9 cellular contexts compared by ENCODE assay signal in the genomic region with DNA sequence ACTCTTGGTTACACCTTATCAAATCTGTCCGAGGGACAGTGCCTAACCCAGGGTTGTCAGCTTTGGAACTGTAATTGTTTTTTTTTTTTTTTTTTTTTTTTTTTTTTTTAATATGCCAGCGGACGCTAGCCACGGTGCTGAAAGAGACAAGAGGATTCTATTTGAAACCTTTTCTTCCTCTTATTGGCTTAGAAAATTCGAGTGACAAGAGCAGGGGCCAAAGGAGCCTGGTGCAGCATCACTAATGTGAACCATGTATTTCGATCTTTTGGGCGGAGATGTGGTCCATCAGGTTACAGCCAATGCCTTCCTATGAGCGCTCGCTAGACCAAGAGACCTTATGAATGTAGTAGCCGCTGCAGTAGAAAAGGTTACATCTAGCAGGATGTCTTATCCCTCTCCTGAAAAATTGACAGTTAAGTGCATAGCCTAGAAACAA. TPM values are rescaled to one million over a fixed set of nuclear protein-coding genes. Genes with fewer than 3 reads are reported as not detected.
DNase-seq lines count a peak whose midpoint lies in the region; ATAC-seq and TF ChIP-seq lines count a peak whose summit lies in the region.
"Had no signal": no experiment of that assay in that cellular context is flagged by ENCODE, and none has a peak within 500 bp of the region (broad histone marks: within the 10 kb centered on the region; RNA-seq: fewer than 3 reads in every experiment).

No MANE protein-coding gene starts in this region.

- H3K9me3 Mint-ChIP-seq in type B pancreatic cell: no peaks in the 10 kb centered on the region
- H3K9me3 Mint-ChIP-seq in activated CD4-positive, alpha-beta T cell treated with anti-CD3 and anti-CD28 coated beads, Interleukin-2, amount 10 ng/mL, durations not matched to agents 7 days and 5 days: no peaks in the 10 kb centered on the region

- H3K27ac Mint-ChIP-seq in type B pancreatic cell: no peak overlapping the region
- no peak overlapping the region for H3K27ac Mint-ChIP-seq in activated CD4-positive, alpha-beta T cell treated with anti-CD3 and anti-CD28 coated beads, Interleukin-2, amount 10 ng/mL, durations not matched to agents 7 days and 5 days

- dilution Hi-C loops in mammary epithelial cell (cut with HindIII; ENCODE audit: low sequenced_read_pairs): loop anchor here (5.0 kb wide), 1 partner anchor 37 kb away; no protein-coding TSS in a partner anchor

- DNase-seq in T47D (ENCODE audit: low read depth in 1 of 2, low spot score in 1 of 2) (peak; percentile 63 to 77), mammary epithelial cell (no peak), head of caudate nucleus (peak in 32 of 42 donors; percentile 3 to 71 (median 39)), type B pancreatic cell (ENCODE audit: extremely low spot score, unreplicated experiment) (no peak)
- no peak for DNase-seq in activated T-cell treated with anti-CD3 and anti-CD28 coated beads, Interleukin-2, amount 50 U/mL, for 1 hour
- no peak for DNase-seq in activated CD4-positive, alpha-beta T cell treated with anti-CD3 and anti-CD28 coated beads, Interleukin-2, amount 10 ng/mL, durations not matched to agents 7 days and 5 days

- no peaks in the 10 kb centered on the region for H3K9me3 ChIP-seq in mammary epithelial cell (replicated peaks; ENCODE audit: insufficient read depth, low read length)

- no peak overlapping the region for H3K27ac ChIP-seq in mammary epithelial cell (ENCODE audit: insufficient read depth, low read depth, low read length)

- POLR2A ChIA-PET in activated CD4-positive, alpha-beta T cell treated with anti-CD3 and anti-CD28 coated beads, Interleukin-2, amount 10 ng/mL, durations not matched to agents 7 days and 5 days (lab: Charles Lee): no interaction called here

- H3K9ac ChIP-seq in mammary epithelial cell (ENCODE audit: insufficient read depth, low read length): no peak overlapping the region

- TF ChIP-seq CTCF in mammary epithelial cell (conservative IDR thresholded peaks at IDR 0.05 in 1 of 2, IDR thresholded peaks at IDR 0.05 in 1 of 2; ENCODE audit: extremely low read depth in 1 of 2, insufficient read depth in 1 of 2, low read depth in 1 of 2, low read length in 2 of 2) (no peak), type B pancreatic cell (conservative IDR thresholded peaks at IDR 0.05) (no peak)

- H3K36me3 ChIP-seq in mammary epithelial cell (ENCODE audit: insufficient read depth, low read length): no peaks in the 10 kb centered on the region

- ATAC-seq in SK-N-SH treated with all-trans-retinoic acid at 6 μM for 48 hours (peak; percentile 66; the same call in 2 of the 3 replicates), GM19023 (IDR thresholded peaks at IDR 0.05; ENCODE audit: unreplicated experiment) (no peak)

- H3K4me3 Mint-ChIP-seq in type B pancreatic cell: peak overlapping the region; percentile 84
- no peak overlapping the region for H3K4me3 Mint-ChIP-seq in activated CD4-positive, alpha-beta T cell treated with anti-CD3 and anti-CD28 coated beads, Interleukin-2, amount 10 ng/mL, durations not matched to agents 7 days and 5 days

- no peaks in the 10 kb centered on the region for H3K79me2 ChIP-seq in mammary epithelial cell (ENCODE audit: insufficient read depth, low read length)

- H3K4me1 ChIP-seq in mammary epithelial cell (ENCODE audit: insufficient read depth, low read length): no peaks in the 10 kb centered on the region

- no peak overlapping the region for H2AFZ ChIP-seq in mammary epithelial cell (ENCODE audit: low read depth, low read length)

- no peaks in the 10 kb centered on the region for H3K36me3 Mint-ChIP-seq in type B pancreatic cell
- no peaks in the 10 kb centered on the region for H3K36me3 Mint-ChIP-seq in activated CD4-positive, alpha-beta T cell treated with anti-CD3 and anti-CD28 coated beads, Interleukin-2, amount 10 ng/mL, durations not matched to agents 7 days and 5 days (ENCODE audit: low read depth)

- peaks cover 9% of the 10 kb centered on the region for H3K4me1 Mint-ChIP-seq in type B pancreatic cell (ENCODE audit: unreplicated experiment)
- no peaks in the 10 kb centered on the region for H3K4me1 Mint-ChIP-seq in activated CD4-positive, alpha-beta T cell treated with anti-CD3 and anti-CD28 coated beads, Interleukin-2, amount 10 ng/mL, durations not matched to agents 7 days and 5 days

- intact Hi-C loops in mammary epithelial cell (cut with micrococcal nuclease) (no loop called here), head of caudate nucleus (cut with DNase I) (no loop called here)

- no peak overlapping the region for H3K4me2 ChIP-seq in mammary epithelial cell (ENCODE audit: insufficient read depth, low read depth, low read length)

- H4K20me1 ChIP-seq in mammary epithelial cell (ENCODE audit: insufficient read depth, low read length): no peaks in the 10 kb centered on the region

- no peak overlapping the region for H3K4me3 ChIP-seq in mammary epithelial cell (replicated peaks in 1 of 3; ENCODE audit: insufficient read depth in 1 of 3, low read depth in 2 of 3, low read length in 3 of 3)

- H3K27me3 Mint-ChIP-seq in type B pancreatic cell: peaks cover 66% of the 10 kb centered on the region
- peaks cover 15% of the 10 kb centered on the region for H3K27me3 Mint-ChIP-seq in activated CD4-positive, alpha-beta T cell treated with anti-CD3 and anti-CD28 coated beads, Interleukin-2, amount 10 ng/mL, durations not matched to agents 7 days and 5 days

- CTCF ChIA-PET in mammary epithelial cell (lab: Charles Lee; ENCODE audit: low non-redundant PET): no interaction called here
- CTCF ChIA-PET in activated CD4-positive, alpha-beta T cell treated with anti-CD3 and anti-CD28 coated beads, Interleukin-2, amount 10 ng/mL, durations not matched to agents 7 days and 5 days (lab: Charles Lee): no interaction called here

- WGBS in mammary epithelial cell (ENCODE audit: low coverage, missing lambda C conversion rate): 10% methylated on average over 10 of the region's 10 CpGs

- in situ Hi-C loops in T47D (cut with HindIII; ENCODE audit: low pct_unique_long_range_greater_than_20kb, low sequenced_read_pairs): no loop called here
- in situ Hi-C loops in mammary epithelial cell (cut with MboI; ENCODE audit: low sequenced_read_pairs in 2 of 2): no loop called here

- H3K27me3 ChIP-seq in mammary epithelial cell (ENCODE audit: insufficient read depth, low read length): peaks cover 9% of the 10 kb centered on the region

- no TSS peak for BruUV-seq in mammary epithelial cell (replicated peaks; lab: Mats Ljungman, UMichigan)

TF ChIP-seq in SK-N-SH treated with all-trans-retinoic acid at 6 μM for 48 hours, 23 proteins besides CTCF, POLR2A, EP300 and RAD21:
- TF ChIP-seq ISL1 (CRISPR knock-in tag; IDR thresholded peaks at IDR 0.05): no peak
- no peak for TF ChIP-seq CSDC2 (CRISPR knock-in tag; IDR thresholded peaks at IDR 0.05)
- TF ChIP-seq, protein P1, sequence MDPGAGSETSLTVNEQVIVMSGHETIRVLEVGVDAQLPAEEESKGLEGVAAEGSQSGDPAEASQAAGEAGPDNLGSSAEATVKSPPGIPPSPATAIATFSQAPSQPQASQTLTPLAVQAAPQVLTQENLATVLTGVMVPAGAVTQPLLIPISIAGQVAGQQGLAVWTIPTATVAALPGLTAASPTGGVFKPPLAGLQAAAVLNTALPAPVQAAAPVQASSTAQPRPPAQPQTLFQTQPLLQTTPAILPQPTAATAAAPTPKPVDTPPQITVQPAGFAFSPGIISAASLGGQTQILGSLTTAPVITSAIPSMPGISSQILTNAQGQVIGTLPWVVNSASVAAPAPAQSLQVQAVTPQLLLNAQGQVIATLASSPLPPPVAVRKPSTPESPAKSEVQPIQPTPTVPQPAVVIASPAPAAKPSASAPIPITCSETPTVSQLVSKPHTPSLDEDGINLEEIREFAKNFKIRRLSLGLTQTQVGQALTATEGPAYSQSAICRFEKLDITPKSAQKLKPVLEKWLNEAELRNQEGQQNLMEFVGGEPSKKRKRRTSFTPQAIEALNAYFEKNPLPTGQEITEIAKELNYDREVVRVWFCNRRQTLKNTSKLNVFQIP (CRISPR knock-in tag; IDR thresholded peaks at IDR 0.05; ENCODE audit: borderline replicate concordance, low read depth): no peak
- TF ChIP-seq, protein P2, sequence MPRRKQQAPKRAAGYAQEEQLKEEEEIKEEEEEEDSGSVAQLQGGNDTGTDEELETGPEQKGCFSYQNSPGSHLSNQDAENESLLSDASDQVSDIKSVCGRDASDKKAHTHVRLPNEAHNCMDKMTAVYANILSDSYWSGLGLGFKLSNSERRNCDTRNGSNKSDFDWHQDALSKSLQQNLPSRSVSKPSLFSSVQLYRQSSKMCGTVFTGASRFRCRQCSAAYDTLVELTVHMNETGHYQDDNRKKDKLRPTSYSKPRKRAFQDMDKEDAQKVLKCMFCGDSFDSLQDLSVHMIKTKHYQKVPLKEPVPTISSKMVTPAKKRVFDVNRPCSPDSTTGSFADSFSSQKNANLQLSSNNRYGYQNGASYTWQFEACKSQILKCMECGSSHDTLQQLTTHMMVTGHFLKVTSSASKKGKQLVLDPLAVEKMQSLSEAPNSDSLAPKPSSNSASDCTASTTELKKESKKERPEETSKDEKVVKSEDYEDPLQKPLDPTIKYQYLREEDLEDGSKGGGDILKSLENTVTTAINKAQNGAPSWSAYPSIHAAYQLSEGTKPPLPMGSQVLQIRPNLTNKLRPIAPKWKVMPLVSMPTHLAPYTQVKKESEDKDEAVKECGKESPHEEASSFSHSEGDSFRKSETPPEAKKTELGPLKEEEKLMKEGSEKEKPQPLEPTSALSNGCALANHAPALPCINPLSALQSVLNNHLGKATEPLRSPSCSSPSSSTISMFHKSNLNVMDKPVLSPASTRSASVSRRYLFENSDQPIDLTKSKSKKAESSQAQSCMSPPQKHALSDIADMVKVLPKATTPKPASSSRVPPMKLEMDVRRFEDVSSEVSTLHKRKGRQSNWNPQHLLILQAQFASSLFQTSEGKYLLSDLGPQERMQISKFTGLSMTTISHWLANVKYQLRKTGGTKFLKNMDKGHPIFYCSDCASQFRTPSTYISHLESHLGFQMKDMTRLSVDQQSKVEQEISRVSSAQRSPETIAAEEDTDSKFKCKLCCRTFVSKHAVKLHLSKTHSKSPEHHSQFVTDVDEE (CRISPR knock-in tag; IDR thresholded peaks at IDR 0.05): no peak
- no peak for TF ChIP-seq GLIS3 (CRISPR knock-in tag; IDR thresholded peaks at IDR 0.05)
- TF ChIP-seq, protein P3, sequence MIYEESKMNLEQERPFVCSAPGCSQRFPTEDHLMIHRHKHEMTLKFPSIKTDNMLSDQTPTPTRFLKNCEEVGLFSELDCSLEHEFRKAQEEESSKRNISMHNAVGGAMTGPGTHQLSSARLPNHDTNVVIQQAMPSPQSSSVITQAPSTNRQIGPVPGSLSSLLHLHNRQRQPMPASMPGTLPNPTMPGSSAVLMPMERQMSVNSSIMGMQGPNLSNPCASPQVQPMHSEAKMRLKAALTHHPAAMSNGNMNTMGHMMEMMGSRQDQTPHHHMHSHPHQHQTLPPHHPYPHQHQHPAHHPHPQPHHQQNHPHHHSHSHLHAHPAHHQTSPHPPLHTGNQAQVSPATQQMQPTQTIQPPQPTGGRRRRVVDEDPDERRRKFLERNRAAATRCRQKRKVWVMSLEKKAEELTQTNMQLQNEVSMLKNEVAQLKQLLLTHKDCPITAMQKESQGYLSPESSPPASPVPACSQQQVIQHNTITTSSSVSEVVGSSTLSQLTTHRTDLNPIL (CRISPR knock-in tag; IDR thresholded peaks at IDR 0.05; ENCODE audit: low read depth): no peak
- 0 out of 2 replicates have a peak, but pooled peaks have one; percentile 54 for TF ChIP-seq SNAI2 (CRISPR knock-in tag; IDR thresholded peaks at IDR 0.05)

RNA-seq across cellular contexts. Expression of a gene that starts 0.9 kb away (rescaled TPM):
- total RNA-seq in mammary epithelial cell (not detected), type B pancreatic cell (ENCODE audit: low replicate concordance) (0.77 and 0.95 TPM in 2 replicates)
- 0.26 TPM for polyA plus RNA-seq in mammary epithelial cell
- polyA minus RNA-seq in mammary epithelial cell: not detected
- not detected for total RNA-seq in activated CD4-positive, alpha-beta T cell treated with anti-CD3 and anti-CD28 coated beads, Interleukin-2, amount 10 ng/mL, durations not matched to agents 7 days and 5 days
- total RNA-seq: T-helper 2 cell treated with Interferon-gamma antibody and Interleukin-4, amounts not matched to agents 100 ng/mL and 5 ng/mL, for 36 hours had no signal

Comparison
In these comparisons a context has a peak if more than half of its experiments do, and no peak if none do; other contexts are left out.
1. DNase-seq: peak in T47D (2 of 2) and head of caudate nucleus (32 of 42); none in mammary epithelial cell (single experiment), type B pancreatic cell (single experiment), activated T-cell treated with anti-CD3 and anti-CD28 coated beads, Interleukin-2, amount 50 U/mL, for 1 hour (single experiment) and activated CD4-positive, alpha-beta T cell treated with anti-CD3 and anti-CD28 coated beads, Interleukin-2, amount 10 ng/mL, durations not matched to agents 7 days and 5 days (single experiment).